Comparison of ENCODE assay signal across 23 cellular contexts in genomic region chr1:224292419-224292818, GRCh38.
"Had no signal": no experiment of that assay in that cellular context is flagged by ENCODE, and none has a peak within 500 bp of the region (broad histone marks: within the 10 kb centered on the region; RNA-seq: fewer than 3 reads in every experiment).

No MANE protein-coding gene starts in this region.

- H3K27ac Mint-ChIP-seq: activated B cell treated with CpG ODN at 0.5 μM for 24 hours; activated CD4-positive, alpha-beta memory T cell treated with anti-CD3 and anti-CD28 coated beads for 36 hours; activated naive CD8-positive, alpha-beta T cell treated with anti-CD3 and anti-CD28 coated beads, Interleukin-2, amount 10 ng/mL, durations not matched to agents 7 days and 5 days; brain; mesothelial cell of epicardium; nephron; stimulated activated naive CD8-positive, alpha-beta T cell treated with anti-CD3 and anti-CD28 coated beads, Interleukin-15, amount 100 ng/mL, for 72 hours had no signal

- H3K27me3 Mint-ChIP-seq: activated B cell treated with CpG ODN at 0.5 μM for 24 hours; activated CD4-positive, alpha-beta memory T cell treated with anti-CD3 and anti-CD28 coated beads for 36 hours; activated naive CD8-positive, alpha-beta T cell treated with anti-CD3 and anti-CD28 coated beads, Interleukin-2, amount 10 ng/mL, durations not matched to agents 7 days and 5 days; brain; central memory CD8-positive, alpha-beta T cell; stimulated activated naive CD8-positive, alpha-beta T cell treated with anti-CD3 and anti-CD28 coated beads, Interleukin-15, amount 100 ng/mL, for 72 hours had no signal

- H3K4me3 ChIP-seq: coronary artery, lower lobe of right lung, smooth muscle cell, suprapubic skin, transverse colon, vagina had no signal

- H3K4me1 Mint-ChIP-seq: activated B cell treated with CpG ODN at 0.5 μM for 24 hours; activated naive CD8-positive, alpha-beta T cell treated with anti-CD3 and anti-CD28 coated beads, Interleukin-2, amount 10 ng/mL, durations not matched to agents 7 days and 5 days; central memory CD8-positive, alpha-beta T cell; mesothelial cell of epicardium; stimulated activated naive CD8-positive, alpha-beta T cell treated with anti-CD3 and anti-CD28 coated beads, Interleukin-15, amount 100 ng/mL, for 72 hours had no signal

- H3K9me3 ChIP-seq: lower lobe of right lung, suprapubic skin, transverse colon, vagina had no signal

- H3K27me3 ChIP-seq: suprapubic skin, transverse colon, vagina had no signal

- H3K9me3 Mint-ChIP-seq: activated B cell treated with CpG ODN at 0.5 μM for 24 hours; activated CD4-positive, alpha-beta memory T cell treated with anti-CD3 and anti-CD28 coated beads for 36 hours; activated naive CD8-positive, alpha-beta T cell treated with anti-CD3 and anti-CD28 coated beads, Interleukin-2, amount 10 ng/mL, durations not matched to agents 7 days and 5 days; brain; central memory CD8-positive, alpha-beta T cell; mesothelial cell of epicardium; nephron; stimulated activated naive CD8-positive, alpha-beta T cell treated with anti-CD3 and anti-CD28 coated beads, Interleukin-15, amount 100 ng/mL, for 72 hours had no signal

- H3K4me2 ChIP-seq: smooth muscle cell had no signal

- H3K4me1 ChIP-seq: lower lobe of right lung, suprapubic skin, transverse colon, vagina had no signal

- DNase-seq: activated B cell treated with CpG ODN at 0.5 μM for 24 hours; activated CD4-positive, alpha-beta memory T cell treated with anti-CD3 and anti-CD28 coated beads for 36 hours; activated CD4-positive, alpha-beta T cell treated with anti-CD3 and anti-CD28 coated beads for 4 hours; activated naive CD4-positive, alpha-beta T cell; activated naive CD8-positive, alpha-beta T cell treated with anti-CD3 and anti-CD28 coated beads, Interleukin-2, amount 10 ng/mL, durations not matched to agents 7 days and 5 days; activated T-cell treated with anti-CD3 and anti-CD28 coated beads for 4 hours; foreskin melanocyte; glutamatergic neuron; hippocampal formation; left colon; lower lobe of right lung; stimulated activated CD4-positive, alpha-beta T cell treated with anti-CD3 and anti-CD28 coated beads, Interleukin-4, amount 100 ng/mL, for 1 hour; stimulated activated naive CD8-positive, alpha-beta T cell treated with anti-CD3 and anti-CD28 coated beads, Interleukin-15, amount 100 ng/mL, for 72 hours; transverse colon had no signal

- ATAC-seq: left colon; lower lobe of right lung; sciatic nerve; stimulated activated naive CD8-positive, alpha-beta T cell treated with anti-CD3 and anti-CD28 coated beads, Interleukin-15, amount 100 ng/mL, for 72 hours had no signal

- H3K4me3 Mint-ChIP-seq: activated B cell treated with CpG ODN at 0.5 μM for 24 hours; activated CD4-positive, alpha-beta memory T cell treated with anti-CD3 and anti-CD28 coated beads for 36 hours; activated naive CD8-positive, alpha-beta T cell treated with anti-CD3 and anti-CD28 coated beads, Interleukin-2, amount 10 ng/mL, durations not matched to agents 7 days and 5 days; brain; central memory CD8-positive, alpha-beta T cell; mesothelial cell of epicardium; nephron; stimulated activated naive CD8-positive, alpha-beta T cell treated with anti-CD3 and anti-CD28 coated beads, Interleukin-15, amount 100 ng/mL, for 72 hours had no signal

- H3K27ac ChIP-seq: coronary artery, lower lobe of right lung, suprapubic skin, transverse colon, vagina had no signal
